In the genomic region with DNA sequence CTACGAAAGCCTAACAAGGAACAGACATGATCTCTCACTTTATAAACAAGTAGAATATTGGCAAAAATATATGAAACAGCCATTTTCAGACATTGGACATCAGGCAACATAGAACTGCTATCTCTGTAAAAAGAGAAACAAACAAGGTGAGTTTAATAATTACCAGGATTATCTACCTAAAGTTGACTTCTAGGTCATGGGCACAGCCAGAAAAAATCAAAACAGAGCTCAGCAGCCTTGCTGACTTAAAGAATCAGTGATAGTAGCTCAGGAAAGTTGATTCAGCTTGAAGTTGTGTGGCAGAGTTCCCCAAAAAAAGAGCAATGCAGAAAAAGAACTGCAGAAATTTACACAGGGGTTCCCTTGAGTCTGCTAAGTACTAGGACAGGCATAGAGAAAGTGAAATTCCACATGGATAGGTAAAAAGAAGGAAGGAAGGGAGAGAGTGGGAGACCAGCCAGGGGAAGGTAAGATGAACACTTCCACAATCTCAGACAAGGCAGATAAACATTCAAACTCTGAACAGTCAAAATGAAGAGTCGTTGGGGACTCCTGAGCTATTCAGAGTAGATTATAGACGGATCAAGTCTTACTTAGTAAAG, we compare ENCODE assay signal across 19 cellular contexts.
DNase-seq lines count a peak whose midpoint lies in the region; ATAC-seq and TF ChIP-seq lines count a peak whose summit lies in the region.
"Had no signal": no experiment of that assay in that cellular context is flagged by ENCODE, and none has a peak within 500 bp of the region (broad histone marks: within the 10 kb centered on the region; RNA-seq: fewer than 3 reads in every experiment).

No MANE protein-coding gene starts in this region.

- no peak overlapping the region for H3K4me3 Mint-ChIP-seq in H9
- H3K4me3 Mint-ChIP-seq in endothelial cell (ENCODE audit: unreplicated experiment), result no peak overlapping the region
- peak overlapping the region; percentile 15 for H3K4me3 Mint-ChIP-seq in mesothelial cell of epicardium
- peak overlapping the region; percentile 56 for H3K4me3 Mint-ChIP-seq in type B pancreatic cell

- no peak overlapping the region for H4K91ac ChIP-seq in H9 (ENCODE audit: insufficient read length, low read depth, low read length)

- H3K9ac ChIP-seq in H9 (ENCODE audit: extremely low read depth, insufficient read length, low read length), result no peak overlapping the region
- H3K9ac ChIP-seq: GM23248 had no signal

- no peak for ATAC-seq in GM21723 (IDR thresholded peaks at IDR 0.05; ENCODE audit: unreplicated experiment)
- ATAC-seq: HCT116, PC-3 had no signal

- no peak overlapping the region for H2BK5ac ChIP-seq in H9 (ENCODE audit: insufficient read length, low read length)

- H3K14ac ChIP-seq in H9 (ENCODE audit: insufficient read depth, low read length), result no peak overlapping the region

- no peak overlapping the region for H3K4ac ChIP-seq in H9 (ENCODE audit: low read depth, low read length)

- no peak for TF ChIP-seq CTCF in H9 (conservative IDR thresholded peaks at IDR 0.05)
- no peak for TF ChIP-seq CTCF in endothelial cell (IDR thresholded peaks at IDR 0.05; ENCODE audit: unreplicated experiment)
- no peak for TF ChIP-seq CTCF in mesothelial cell of epicardium (IDR thresholded peaks at IDR 0.05; ENCODE audit: unreplicated experiment)
- TF ChIP-seq CTCF in type B pancreatic cell (conservative IDR thresholded peaks at IDR 0.05), result no peak

- H3T11ph ChIP-seq in H9 (ENCODE audit: low read length), result no peak overlapping the region

- H3K79me2 ChIP-seq in H9 (ENCODE audit: insufficient read depth, low read length), result peaks cover 2% of the 10 kb centered on the region; the same call in 1 of the 2 replicates

- no peak overlapping the region for H3K4me2 ChIP-seq in H9 (ENCODE audit: insufficient read depth, insufficient read length, low read length)

- H2BK12ac ChIP-seq in H9 (ENCODE audit: insufficient read length, low read depth, low read length), result no peak overlapping the region

- H2BK15ac ChIP-seq in H9 (ENCODE audit: low read depth, low read length), result no peak overlapping the region

- H4K8ac ChIP-seq in H9 (replicated peaks; ENCODE audit: insufficient read length, low read depth, low read length), result no peak overlapping the region

- H2BK120ac ChIP-seq in H9 (ENCODE audit: low read depth, low read length, poor library complexity, severe bottlenecking), result no peak overlapping the region

- H3K27me3 Mint-ChIP-seq in H9 (ENCODE audit: low read depth), result no peaks in the 10 kb centered on the region
- H3K27me3 Mint-ChIP-seq in endothelial cell (ENCODE audit: unreplicated experiment), result peaks cover 2% of the 10 kb centered on the region
- H3K27me3 Mint-ChIP-seq in mesothelial cell of epicardium (ENCODE audit: low read depth), result no peaks in the 10 kb centered on the region
- no peaks in the 10 kb centered on the region for H3K27me3 Mint-ChIP-seq in type B pancreatic cell

- H4K5ac ChIP-seq in H9 (ENCODE audit: insufficient read length, low read depth, low read length), result no peak overlapping the region

- H3K79me1 ChIP-seq in H9 (ENCODE audit: insufficient read depth, low read depth, low read length, poor library complexity, severe bottlenecking), result no peaks in the 10 kb centered on the region

- no peak overlapping the region for H2AFZ ChIP-seq in H9 (ENCODE audit: low read length)
- H2AFZ ChIP-seq: GM23248 had no signal

- no peaks in the 10 kb centered on the region for H3K27me3 ChIP-seq in H9 (ENCODE audit: insufficient read depth, low read length)
- H3K27me3 ChIP-seq in SJCRH30, result no peaks in the 10 kb centered on the region

- no peaks in the 10 kb centered on the region for H3K9me3 Mint-ChIP-seq in H9
- H3K9me3 Mint-ChIP-seq in endothelial cell (ENCODE audit: unreplicated experiment), result no peaks in the 10 kb centered on the region
- H3K9me3 Mint-ChIP-seq in mesothelial cell of epicardium, result no peaks in the 10 kb centered on the region
- peaks cover 4% of the 10 kb centered on the region for H3K9me3 Mint-ChIP-seq in type B pancreatic cell

- H3K4me1 Mint-ChIP-seq in H9, result peaks cover 19 to 23% of the 10 kb centered on the region in 2 experiments
- peaks cover 45% of the 10 kb centered on the region for H3K4me1 Mint-ChIP-seq in endothelial cell (ENCODE audit: unreplicated experiment)
- peaks cover 58% of the 10 kb centered on the region for H3K4me1 Mint-ChIP-seq in mesothelial cell of epicardium
- H3K4me1 Mint-ChIP-seq in type B pancreatic cell (ENCODE audit: unreplicated experiment), result peaks cover 42% of the 10 kb centered on the region

- H3K9me3 ChIP-seq in H9 (ENCODE audit: control insufficient read depth, low read depth, low read length), result no peaks in the 10 kb centered on the region
- H3K9me3 ChIP-seq in SJCRH30 (replicated peaks), result no peaks in the 10 kb centered on the region

- H3K36me3 Mint-ChIP-seq in H9 (ENCODE audit: insufficient read depth in 1 of 3, low read depth in 3 of 3) (no peaks in the 10 kb centered on the region), endothelial cell (ENCODE audit: low read depth, unreplicated experiment) (peaks cover 3% of the 10 kb centered on the region), mesothelial cell of epicardium (peaks cover 5% of the 10 kb centered on the region), type B pancreatic cell (no peaks in the 10 kb centered on the region)

- H3K27ac ChIP-seq in H9 (ENCODE audit: insufficient read length, low read depth, low read length) (no peak overlapping the region), SJCRH30 (no peak overlapping the region)
- H3K27ac ChIP-seq: GM23248, RWPE1 had no signal

- WGBS in H9 (ENCODE audit: extremely low coverage, insufficient read length, low lambda C conversion rate), result no CpG with 5 or more reads among the region's 3 CpGs

- no peak overlapping the region for H3K4me3 ChIP-seq in SJCRH30
- H3K4me3 ChIP-seq: GM23248 had no signal

- no peaks in the 10 kb centered on the region for H3K23me2 ChIP-seq in H9 (ENCODE audit: insufficient read length, low read depth, low read length, poor library complexity, severe bottlenecking)

- no peak overlapping the region for H3K56ac ChIP-seq in H9 (ENCODE audit: insufficient read length, low read depth, low read length)

- no peak overlapping the region for H2AK5ac ChIP-seq in H9 (ENCODE audit: insufficient read length, low read length)

- DNase-seq in H9 (no peak), endothelial cell (ENCODE audit: low spot score) (no peak), mesothelial cell of epicardium (ENCODE audit: low spot score in 2 of 2, unreplicated experiment in 2 of 2) (no peak), type B pancreatic cell (ENCODE audit: extremely low spot score, unreplicated experiment) (no peak), middle frontal gyrus (ENCODE audit: extremely low spot score, low spot score) (no peak), SJCRH30 (no peak)
- DNase-seq: ACHN, C1 segment of cervical spinal cord, DMS 273 treated with DMSO at 0.1 percent for 48 hours, GM23248, KBM-7, NCI-H1105, NCI-H1694 treated with DMSO at 0.1 percent for 48 hours, NCI-H510A treated with DMSO at 0.1 percent for 48 hours, PC-3, SIG-M5 had no signal

- H3K27ac Mint-ChIP-seq in H9, result peak overlapping the region in 2 of 3 experiments; percentile 24 to 30; a peak in 4 of 7 replicates
- H3K27ac Mint-ChIP-seq in endothelial cell (ENCODE audit: unreplicated experiment), result peak overlapping the region; percentile 13
- H3K27ac Mint-ChIP-seq in mesothelial cell of epicardium, result peak overlapping the region; percentile 95
- H3K27ac Mint-ChIP-seq in type B pancreatic cell, result peak overlapping the region; percentile 62

- no peak overlapping the region for H2BK20ac ChIP-seq in H9 (ENCODE audit: low read depth, low read length, poor library complexity, severe bottlenecking)

- no peak overlapping the region for H3K23ac ChIP-seq in H9 (ENCODE audit: insufficient read length, low read depth, low read length)

- H3K4me1 ChIP-seq in H9 (ENCODE audit: insufficient read depth, low read length) (no peaks in the 10 kb centered on the region; the same call in 1 of the 2 replicates), SJCRH30 (peaks cover 27% of the 10 kb centered on the region)

- H3K18ac ChIP-seq in H9 (ENCODE audit: insufficient read length, low read depth, low read length), result no peak overlapping the region

- no peaks in the 10 kb centered on the region; the same call in 1 of the 2 replicates for H3K36me3 ChIP-seq in SJCRH30

- no peaks in the 10 kb centered on the region for H4K20me1 ChIP-seq in H9 (ENCODE audit: control insufficient read depth, insufficient read depth, insufficient read length)

Comparison
In these comparisons a context has a peak if more than half of its experiments do, and no peak if none do; other contexts are left out.
1. H3K27ac Mint-ChIP-seq: peak in every context shown above with its lines; median percentile 95 in mesothelial cell of epicardium; 62 in type B pancreatic cell; 27 in H9; 13 in endothelial cell.
2. H3K4me3 Mint-ChIP-seq: peak in mesothelial cell of epicardium (single experiment) and type B pancreatic cell (single experiment); none in H9 (0 of 2) and endothelial cell (single experiment).